In the genomic region with DNA sequence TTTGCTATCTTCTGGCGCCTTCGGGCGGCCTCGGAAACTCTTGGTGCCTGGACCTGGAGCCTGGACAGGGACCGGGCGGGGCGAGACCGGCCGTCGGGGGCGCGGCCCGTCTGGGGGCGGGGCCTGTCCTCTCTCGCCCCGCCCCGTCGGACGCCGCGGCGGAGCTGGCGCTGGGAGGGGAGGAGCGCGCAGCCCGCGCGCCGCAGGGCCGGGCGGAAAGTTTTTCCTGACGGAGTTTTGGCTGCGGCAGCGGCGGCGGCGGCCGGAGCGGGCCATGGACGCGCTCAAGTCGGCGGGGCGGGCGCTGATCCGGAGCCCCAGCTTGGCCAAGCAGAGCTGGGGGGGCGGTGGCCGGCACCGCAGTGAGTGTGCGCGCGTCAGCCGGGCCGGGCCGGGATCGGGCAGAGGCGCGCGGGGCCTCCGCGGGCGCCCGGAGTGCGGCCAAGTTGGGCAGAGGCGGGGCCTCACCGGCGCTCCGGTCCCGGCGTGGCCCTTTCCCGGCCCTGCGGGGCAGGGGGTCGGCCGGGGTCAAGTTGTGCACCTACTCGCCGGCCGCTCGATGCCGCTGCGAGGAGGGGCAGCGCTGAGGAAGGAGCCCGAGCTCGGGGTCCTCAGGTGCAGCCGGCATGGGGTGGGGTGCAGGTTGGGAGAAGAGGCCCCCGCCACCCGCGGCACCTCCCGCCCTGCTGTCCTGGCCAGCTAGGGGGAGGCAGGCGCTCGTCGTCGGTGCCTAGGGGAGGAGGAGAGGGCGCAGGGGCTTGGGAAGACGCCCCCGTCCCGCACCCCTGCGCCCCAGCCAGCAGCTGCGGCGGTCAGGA, we compare ENCODE assay signal across 8 cellular contexts. TPM values are rescaled to one million over a fixed set of nuclear protein-coding genes. Genes with fewer than 3 reads are reported as not detected.
DNase-seq lines count a peak whose midpoint lies in the region; ATAC-seq and TF ChIP-seq lines count a peak whose summit lies in the region.

A gene with protein sequence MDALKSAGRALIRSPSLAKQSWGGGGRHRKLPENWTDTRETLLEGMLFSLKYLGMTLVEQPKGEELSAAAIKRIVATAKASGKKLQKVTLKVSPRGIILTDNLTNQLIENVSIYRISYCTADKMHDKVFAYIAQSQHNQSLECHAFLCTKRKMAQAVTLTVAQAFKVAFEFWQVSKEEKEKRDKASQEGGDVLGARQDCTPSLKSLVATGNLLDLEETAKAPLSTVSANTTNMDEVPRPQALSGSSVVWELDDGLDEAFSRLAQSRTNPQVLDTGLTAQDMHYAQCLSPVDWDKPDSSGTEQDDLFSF (plus strand): TSS at position 182 of the 818 bp plus-strand sequence. CDS start 93 bp downstream, at position 275.

- in situ Hi-C loops in Panc1 (cut with HindIII; ENCODE audit: low pct_unique_long_range_greater_than_20kb, low sequenced_read_pairs), result no loop called here

- H3K27ac ChIP-seq in A673 (ENCODE audit: low read depth, low read length, poor library complexity, severe bottlenecking) (peak within 1 kb of the TSS; percentile 56), Panc1 (ENCODE audit: low read length) (peak within 1 kb of the TSS; percentile 69)

- no peak within 1 kb of the TSS for H3K27ac Mint-ChIP-seq in activated T-helper 2 cell treated with anti-CD3 and anti-CD28 coated beads, Interferon-gamma antibody, Interleukin-2, Interleukin-4, amounts not matched to agents 10 μg/mL and 5 μg/mL and 100 μg/mL, durations not matched to agents 14 hours and 24 hours and 36 hours
- H3K27ac Mint-ChIP-seq in naive B cell, result peak within 1 kb of the TSS in 2 of 6 donors; percentile 47 to 71

- peak within 1 kb of the TSS; percentile 74 for H3K4me3 Mint-ChIP-seq in activated T-helper 2 cell treated with anti-CD3 and anti-CD28 coated beads, Interferon-gamma antibody, Interleukin-2, Interleukin-4, amounts not matched to agents 10 μg/mL and 5 μg/mL and 100 μg/mL, durations not matched to agents 14 hours and 24 hours and 36 hours (ENCODE audit: low read depth)
- peak within 1 kb of the TSS; percentile 80 to 90 (median 84) for H3K4me3 Mint-ChIP-seq in naive B cell

- CTCF ChIA-PET in A673 (lab: Charles Lee) (interaction anchor here (0.5 kb wide), 1 partner anchor 57 kb away, joined by 3 read pairs; no protein-coding TSS in a partner anchor), Panc1 (lab: Charles Lee) (interaction anchor here (0.9 to 1.0 kb wide), 2 partner anchors 30 to 246 kb away, joined by 3 to 4 read pairs; no protein-coding TSS in a partner anchor)

- H3K4me3 ChIP-seq in A673 (ENCODE audit: low read depth, low read length, poor library complexity, severe bottlenecking) (peak within 1 kb of the TSS; percentile 80), Panc1 (ENCODE audit: low read depth in 2 of 2, low read length in 2 of 2) (peak within 1 kb of the TSS; percentile 63 to 69)

- H3K27me3 Mint-ChIP-seq in activated T-helper 2 cell treated with anti-CD3 and anti-CD28 coated beads, Interferon-gamma antibody, Interleukin-2, Interleukin-4, amounts not matched to agents 10 μg/mL and 5 μg/mL and 100 μg/mL, durations not matched to agents 14 hours and 24 hours and 36 hours (ENCODE audit: low read depth), result peaks cover 9% of the 10 kb centered on the region
- no peaks in the 10 kb centered on the region for H3K27me3 Mint-ChIP-seq in naive B cell

- DNase-seq in A673 (ENCODE audit: low spot score), result peak; percentile 78
- DNase-seq in Panc1 (ENCODE audit: low read depth, low spot score), result no peak
- DNase-seq in activated T-helper 2 cell treated with anti-CD3 and anti-CD28 coated beads, Interferon-gamma antibody, Interleukin-2, Interleukin-4, amounts not matched to agents 10 μg/mL and 5 μg/mL and 100 μg/mL, durations not matched to agents 14 hours and 24 hours and 36 hours (ENCODE audit: low spot score), result peak; percentile 48
- peak; percentile 62 for DNase-seq in fibroblast of peridontal ligament (ENCODE audit: extremely low read depth)
- DNase-seq in naive B cell, result peak; percentile 51
- peak; percentile 49 for DNase-seq in stimulated activated naive CD4-positive, alpha-beta T cell treated with Interleukin-2 at 50 U/mL for 16 hours (lab: John Stamatoyannopoulos, UW)

- no peaks in the 10 kb centered on the region for H3K36me3 ChIP-seq in A673 (ENCODE audit: insufficient read depth, low read length, poor library complexity, severe bottlenecking)
- no peaks in the 10 kb centered on the region; the same call in 1 of the 2 replicates for H3K36me3 ChIP-seq in Panc1 (ENCODE audit: control insufficient read depth, insufficient read depth, low read length)

- H3K4me1 Mint-ChIP-seq in activated T-helper 2 cell treated with anti-CD3 and anti-CD28 coated beads, Interferon-gamma antibody, Interleukin-2, Interleukin-4, amounts not matched to agents 10 μg/mL and 5 μg/mL and 100 μg/mL, durations not matched to agents 14 hours and 24 hours and 36 hours (ENCODE audit: low read depth), result peaks cover 8% of the 10 kb centered on the region
- H3K4me1 Mint-ChIP-seq in naive B cell, result peaks cover 17 to 23% (median 20%) of the 10 kb centered on the region in 3 donors

- H3K27me3 ChIP-seq in A673 (replicated peaks; ENCODE audit: insufficient read depth, low read depth, low read length, poor library complexity) (no peaks in the 10 kb centered on the region), Panc1 (ENCODE audit: control insufficient read depth, insufficient read depth, low read length) (no peaks in the 10 kb centered on the region)

- no peaks in the 10 kb centered on the region for H3K9me3 Mint-ChIP-seq in activated T-helper 2 cell treated with anti-CD3 and anti-CD28 coated beads, Interferon-gamma antibody, Interleukin-2, Interleukin-4, amounts not matched to agents 10 μg/mL and 5 μg/mL and 100 μg/mL, durations not matched to agents 14 hours and 24 hours and 36 hours
- no peaks in the 10 kb centered on the region for H3K9me3 Mint-ChIP-seq in naive B cell

- POLR2A ChIA-PET in A673 (lab: Charles Lee; ENCODE audit: low non-redundant PET) (no interaction called here), Panc1 (lab: Charles Lee) (interaction anchor here (0.6 kb wide), 1 partner anchor 64 kb away, joined by 10 read pairs; no protein-coding TSS in a partner anchor)

- no peaks in the 10 kb centered on the region for H3K36me3 Mint-ChIP-seq in activated T-helper 2 cell treated with anti-CD3 and anti-CD28 coated beads, Interferon-gamma antibody, Interleukin-2, Interleukin-4, amounts not matched to agents 10 μg/mL and 5 μg/mL and 100 μg/mL, durations not matched to agents 14 hours and 24 hours and 36 hours (ENCODE audit: low read depth)
- H3K36me3 Mint-ChIP-seq in naive B cell, result no peaks in the 10 kb centered on the region

- BruUV-seq in A673 (replicated peaks; lab: Mats Ljungman, UMichigan) (no TSS peak), Panc1 (replicated peaks; lab: Mats Ljungman, UMichigan) (no TSS peak)

- H3K9me3 ChIP-seq in A673 (ENCODE audit: low read depth, low read length, poor library complexity, severe bottlenecking) (no peaks in the 10 kb centered on the region), Panc1 (ENCODE audit: control insufficient read depth, insufficient read depth, low read depth, low read length) (no peaks in the 10 kb centered on the region)

- ATAC-seq in GM18519 (IDR thresholded peaks at IDR 0.05; ENCODE audit: low FRiP score, unreplicated experiment), result peak; percentile 53
- peak; percentile 73 for ATAC-seq in HG03097 (IDR thresholded peaks at IDR 0.05; ENCODE audit: low FRiP score, unreplicated experiment)
- peak; percentile 93 for ATAC-seq in Panc1
- peak; percentile 83 for ATAC-seq in naive B cell (ENCODE audit: low read depth in 2 of 2)

- intact Hi-C loops in A673 (cut with micrococcal nuclease; ENCODE audit: unreplicated experiment), result no loop called here
- intact Hi-C loops in Panc1 (cut with micrococcal nuclease; ENCODE audit: unreplicated experiment), result no loop called here
- intact Hi-C loops in activated T-helper 2 cell treated with anti-CD3 and anti-CD28 coated beads, Interferon-gamma antibody, Interleukin-2, Interleukin-4, amounts not matched to agents 10 μg/mL and 5 μg/mL and 100 μg/mL, durations not matched to agents 14 hours and 24 hours and 36 hours (cut with micrococcal nuclease), result no loop called here

- H3K4me1 ChIP-seq in A673 (ENCODE audit: insufficient read depth, low read length, poor library complexity, severe bottlenecking) (no peaks in the 10 kb centered on the region), Panc1 (ENCODE audit: control insufficient read depth, insufficient read depth, low read length) (peaks cover 9% of the 10 kb centered on the region)

- TF ChIP-seq CTCF in A673 (conservative IDR thresholded peaks at IDR 0.05; ENCODE audit: low read depth, low read length), result no peak
- no peak for TF ChIP-seq CTCF in Panc1 (IDR thresholded peaks at IDR 0.05)

RNA-seq across cellular contexts. Expression of the gene that starts here (rescaled TPM):
- total RNA-seq in A673 (2021) (5.5 and 9.4 TPM in 2 replicates), Panc1 (2021; ENCODE audit: unreplicated experiment) (23.1 TPM)
- 29.0 TPM for polyA plus RNA-seq in Panc1 (2012; ENCODE audit: insufficient read length)
- 6.3 and 7.2 TPM in 2 replicates for total RNA-seq in activated T-helper 2 cell treated with anti-CD3 and anti-CD28 coated beads, Interferon-gamma antibody, Interleukin-2, Interleukin-4, amounts not matched to agents 10 μg/mL and 5 μg/mL and 100 μg/mL, durations not matched to agents 14 hours and 24 hours and 36 hours
- 10 to 100 TPM; 19.1 to 25.9 (median 20.5) TPM for polyA plus RNA-seq in naive B cell (ENCODE audit: low read depth in 6 of 6)
